Comparison of ENCODE assay signal across 7 cellular contexts in the genomic region with DNA sequence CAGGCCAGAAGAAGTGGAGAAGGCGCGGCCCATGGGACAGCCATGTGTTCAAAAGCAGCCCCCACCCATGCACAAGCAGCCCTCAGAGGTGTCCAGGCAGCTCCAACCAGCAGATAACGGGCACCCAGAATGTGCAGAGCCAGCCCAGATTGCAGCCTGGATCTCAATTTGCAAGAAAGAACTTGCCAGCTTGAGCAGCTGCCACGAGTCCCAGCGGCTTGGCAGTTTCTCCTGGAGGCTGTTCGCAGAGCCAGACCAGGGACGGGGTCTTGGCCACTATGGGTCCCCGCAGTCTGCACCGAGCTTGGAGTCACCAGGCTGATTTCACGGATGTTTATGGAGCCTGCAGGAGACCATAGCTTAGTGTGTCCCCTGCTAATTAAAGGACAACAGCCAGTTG.
DNase-seq lines count a peak whose midpoint lies in the region; ATAC-seq, FAIRE-seq and TF ChIP-seq lines count a peak whose summit lies in the region.
"Not testable (repeated sequence)": the region's sequence is repeated elsewhere in the genome, so short reads cannot be mapped to it uniquely, and the experiment has no call there.

No MANE protein-coding gene starts in this region.

- CTCF ChIA-PET in RWPE1 (lab: Yijun Ruan, JAX), result interaction anchor here (0.8 kb wide), 1 partner anchor 360 kb away, joined by 4 read pairs; no protein-coding TSS in a partner anchor
- CTCF ChIA-PET in HepG2 (lab: Yijun Ruan, JAX; ENCODE audit: low intra/inter-chr PET ratio, low total read pairs), result not testable (repeated sequence)

- POLR2A ChIA-PET in RWPE1 (lab: Yijun Ruan, JAX; ENCODE audit: low non-redundant PET); HepG2 (lab: Yijun Ruan, JAX): not testable (repeated sequence)

- not testable (repeated sequence) for H3K4me2 ChIP-seq in HepG2 (ENCODE audit: low read depth, low read length)

- not testable (repeated sequence) for FAIRE-seq in HepG2 (lab: Jason Lieb, UNC)

- not testable (repeated sequence) for TF ChIP-seq POLR2A in HepG2 (IDR thresholded peaks at IDR 0.05; ENCODE audit: insufficient read depth in 1 of 2, low read depth in 2 of 2, low read length in 2 of 2)

- H3K4me3 ChIP-seq in dorsolateral prefrontal cortex; HepG2 (replicated peaks in 1 of 3; ENCODE audit: insufficient read depth in 1 of 3, low read depth in 2 of 3, low read length in 3 of 3): not testable (repeated sequence)

- H3K9ac ChIP-seq in HepG2 (ENCODE audit: insufficient read depth, low read depth, low read length), result not testable (repeated sequence)

- H2AFZ ChIP-seq in HepG2 (ENCODE audit: low read length), result not testable (repeated sequence)

- WGBS in HepG2 (ENCODE audit: low lambda C conversion rate), result 43% methylated on average over 10 of the region's 10 CpGs

- H3K27me3 ChIP-seq in dorsolateral prefrontal cortex, result not testable (repeated sequence)
- peaks cover 8 to 38% of the 10 kb centered on the region in 2 experiments for H3K27me3 ChIP-seq in HepG2 (ENCODE audit: control insufficient read depth in 1 of 2, insufficient read depth in 2 of 2, low read length in 2 of 2)

- not testable (repeated sequence) for H4K20me1 ChIP-seq in HepG2 (ENCODE audit: insufficient read depth, low read length)

- not testable (repeated sequence) for TF ChIP-seq EP300 in HepG2 (IDR thresholded peaks at IDR 0.05; ENCODE audit: low read depth in 2 of 2, low read length in 2 of 2); HepG2 (CRISPR knock-in tag; IDR thresholded peaks at IDR 0.05; ENCODE audit: borderline replicate concordance)

- H3K4me1 ChIP-seq in HepG2 (ENCODE audit: insufficient read depth, low read length), result not testable (repeated sequence)

- H3K27ac ChIP-seq in RWPE1, result peak overlapping the region; percentile 100
- H3K27ac ChIP-seq in dorsolateral prefrontal cortex; HepG2 (ENCODE audit: extremely low read length, insufficient read depth, low read length): not testable (repeated sequence)

- not testable (repeated sequence) for H3K9me3 ChIP-seq in HepG2 (ENCODE audit: low read length)

- intact Hi-C loops in dorsolateral prefrontal cortex (cut with DNase I), result loop anchor here in 1 of 2 donors (10.0 kb wide), 1 partner anchor 48 kb away; no protein-coding TSS in a partner anchor
- intact Hi-C loops in HepG2 (cut with micrococcal nuclease; ENCODE audit: unreplicated experiment), result not testable (repeated sequence)

- BruUV-seq in HepG2 (replicated peaks; lab: Mats Ljungman, UMichigan), result not testable (repeated sequence)

- not testable (repeated sequence) for TF ChIP-seq RAD21 in HepG2 (CRISPR knock-in tag; IDR thresholded peaks at IDR 0.05)

- not testable (repeated sequence) for ATAC-seq in HepG2

- DNase-seq in DMS 273 (lab: John Stamatoyannopoulos, UW; ENCODE audit: unreplicated experiment) (peak; percentile 93), NCI-H2171 treated with DMSO at 0.1 percent for 48 hours (lab: John Stamatoyannopoulos, UW) (peak; percentile 84), dorsolateral prefrontal cortex (peak in 8 of 10 donors; percentile 14 to 77 (median 61)), globus pallidus (ENCODE audit: low spot score) (peak; percentile 22), pons (ENCODE audit: low spot score) (peak; percentile 9)
- not testable (repeated sequence) for DNase-seq in RWPE1 (ENCODE audit: low spot score); HepG2 (ENCODE audit: low spot score)

- H3K79me2 ChIP-seq in HepG2 (ENCODE audit: insufficient read depth, low read length), result not testable (repeated sequence)

- not testable (repeated sequence) for H3K36me3 ChIP-seq in HepG2 (replicated peaks in 1 of 2; ENCODE audit: control insufficient read depth in 1 of 2, insufficient read depth in 2 of 2, low read length in 2 of 2)

- in situ Hi-C loops in HepG2 (cut with HindIII; ENCODE audit: extremely low pct_ligation_motif_present, low pct_unique_long_range_greater_than_20kb), result loop anchor here (10.0 kb wide), 1 partner anchor 48 kb away; no protein-coding TSS in a partner anchor

- TF ChIP-seq CTCF in RWPE1 (conservative IDR thresholded peaks at IDR 0.05; ENCODE audit: low read depth); dorsolateral prefrontal cortex (IDR thresholded peaks at IDR 0.05 in 54 of 56, conservative IDR thresholded peaks at IDR 0.05 in 2 of 56; ENCODE audit: low read depth in 1 of 56, partially characterized antibody in 56 of 56); HepG2 (CRISPR knock-in tag; IDR thresholded peaks at IDR 0.05): not testable (repeated sequence)

TF ChIP-seq in HepG2, 621 proteins besides CTCF, POLR2A, EP300 and RAD21:
- TF ChIP-seq MNT (IDR thresholded peaks at IDR 0.05), result peak; percentile 53; the same call in 1 of the 2 replicates
